ENCODE assay signal across 1 cellular context in genomic region chr11:96337541-96338530, GRCh38.
TF ChIP-seq lines count a peak whose summit lies in the region.

No MANE protein-coding gene starts in this region.

TF ChIP-seq in HepG2, 621 proteins besides CTCF, POLR2A, EP300 and RAD21:
- no peak for TF ChIP-seq SMARCC2 (IDR thresholded peaks at IDR 0.05)
- TF ChIP-seq BCL6 (CRISPR knock-in tag; IDR thresholded peaks at IDR 0.05), result 0 out of 2 replicates have a peak, but pooled peaks have one; percentile 18
- TF ChIP-seq CERS6 (CRISPR knock-in tag; IDR thresholded peaks at IDR 0.05), result no peak
- TF ChIP-seq FOXA1 (IDR thresholded peaks at IDR 0.05), result no peak
- 0 out of 2 replicates have a peak, but pooled peaks have one; percentile 16 for TF ChIP-seq FOXA1 (CRISPR knock-in tag; IDR thresholded peaks at IDR 0.05)
- no peak for TF ChIP-seq SOX5 (CRISPR knock-in tag; IDR thresholded peaks at IDR 0.05; ENCODE audit: borderline replicate concordance)
- TF ChIP-seq ZNF296 (CRISPR knock-in tag; conservative IDR thresholded peaks at IDR 0.05), result no peak
- TF ChIP-seq THAP11 (CRISPR knock-in tag; IDR thresholded peaks at IDR 0.05), result 0 out of 2 replicates have a peak, but pooled peaks have one; percentile 12
- TF ChIP-seq NFE2L1 (CRISPR knock-in tag; IDR thresholded peaks at IDR 0.05; ENCODE audit: borderline replicate concordance), result no peak
- TF ChIP-seq REPIN1 (CRISPR knock-in tag; IDR thresholded peaks at IDR 0.05; ENCODE audit: borderline replicate concordance, low read depth), result no peak
- TF ChIP-seq HCFC1 (IDR thresholded peaks at IDR 0.05; ENCODE audit: low read depth, low read length), result no peak
- TF ChIP-seq HMG20A (CRISPR knock-in tag; IDR thresholded peaks at IDR 0.05; ENCODE audit: borderline replicate concordance), result no peak
- TF ChIP-seq HES4 (CRISPR knock-in tag; IDR thresholded peaks at IDR 0.05; ENCODE audit: borderline replicate concordance), result no peak
- TF ChIP-seq AHDC1 (CRISPR knock-in tag; IDR thresholded peaks at IDR 0.05; ENCODE audit: borderline replicate concordance), result peak; percentile 37; the same call in 1 of the 2 replicates
- TF ChIP-seq MBD4 (IDR thresholded peaks at IDR 0.05; ENCODE audit: borderline replicate concordance, low read length), result no peak
- TF ChIP-seq ZNF687 (CRISPR knock-in tag; IDR thresholded peaks at IDR 0.05), result no peak
- TF ChIP-seq NFYB (CRISPR knock-in tag; IDR thresholded peaks at IDR 0.05), result no peak
- TF ChIP-seq SOX13 (IDR thresholded peaks at IDR 0.05), result no peak
- no peak for TF ChIP-seq SOX13 (CRISPR knock-in tag; conservative IDR thresholded peaks at IDR 0.05 in 1 of 2, IDR thresholded peaks at IDR 0.05 in 1 of 2)
- TF ChIP-seq TFDP2 (CRISPR knock-in tag; IDR thresholded peaks at IDR 0.05), result no peak
- TF ChIP-seq GATA4 (IDR thresholded peaks at IDR 0.05; ENCODE audit: borderline replicate concordance, low read depth), result no peak
- TF ChIP-seq ZNF629 (CRISPR knock-in tag; conservative IDR thresholded peaks at IDR 0.05), result no peak
- no peak for TF ChIP-seq ZNF513 (CRISPR knock-in tag; conservative IDR thresholded peaks at IDR 0.05)
- TF ChIP-seq SNAPC2 (CRISPR knock-in tag; IDR thresholded peaks at IDR 0.05), result no peak
- TF ChIP-seq ATF2 (CRISPR knock-in tag; IDR thresholded peaks at IDR 0.05), result no peak
- no peak for TF ChIP-seq HNF1B (CRISPR knock-in tag; IDR thresholded peaks at IDR 0.05)
- no peak for TF ChIP-seq HINFP (CRISPR knock-in tag; IDR thresholded peaks at IDR 0.05; ENCODE audit: low read depth)
TF ChIP-seq in HepG2: peak in this region for 4.
